10 cellular contexts compared by ENCODE assay signal in genomic region chr16:89426736-89427525, GRCh38.
A peak's percentile ranks its signal among the peaks of the same experiment; 100 is the strongest.
DNase-seq lines count a peak whose midpoint lies in the region; ATAC-seq and TF ChIP-seq lines count a peak whose summit lies in the region.
"Had no signal": no experiment of that assay in that cellular context is flagged by ENCODE, and none has a peak within 500 bp of the region (broad histone marks: within the 10 kb centered on the region; RNA-seq: fewer than 3 reads in every experiment).

No MANE protein-coding gene starts in this region.

- no peak overlapping the region for H3K4me3 Mint-ChIP-seq in osteocyte (ENCODE audit: unreplicated experiment)

- TF ChIP-seq CTCF in brain microvascular endothelial cell (IDR thresholded peaks at IDR 0.05; ENCODE audit: low read depth, low read length, missing control alignments) (no peak), osteocyte (IDR thresholded peaks at IDR 0.05) (no peak)

- peak overlapping the region; percentile 12 for H3K27ac Mint-ChIP-seq in osteocyte (ENCODE audit: unreplicated experiment)

- no peaks in the 10 kb centered on the region for H3K27me3 ChIP-seq in brain microvascular endothelial cell (replicated peaks)

- ATAC-seq in esophagus mucosa (no peak), GM18907 (IDR thresholded peaks at IDR 0.05; ENCODE audit: unreplicated experiment) (no peak), HG03135 (IDR thresholded peaks at IDR 0.05; ENCODE audit: unreplicated experiment) (no peak)

- peaks cover 5% of the 10 kb centered on the region for H3K36me3 ChIP-seq in brain microvascular endothelial cell (replicated peaks)

- in situ Hi-C loops in brain microvascular endothelial cell (cut with HindIII; ENCODE audit: low pct_ligation_motif_present, low sequenced_read_pairs): no loop called here

- no peaks in the 10 kb centered on the region for H3K9me3 Mint-ChIP-seq in osteocyte (ENCODE audit: unreplicated experiment)

- DNase-seq in COLO829 (ENCODE audit: low spot score) (peak; percentile 41), M059J (ENCODE audit: low read depth) (peak; percentile 66), brain microvascular endothelial cell (peak; percentile 30), osteocyte (ENCODE audit: extremely low spot score, unreplicated experiment) (no peak)
- DNase-seq: NCI-H1694 treated with DMSO at 0.1 percent for 48 hours, NCI-H82, SHP77 treated with DMSO at 0.1 percent for 48 hours had no signal

- no peak overlapping the region for H3K4me3 ChIP-seq in brain microvascular endothelial cell (ENCODE audit: low read depth, low read length)

- H3K27me3 Mint-ChIP-seq in osteocyte (ENCODE audit: unreplicated experiment): no peaks in the 10 kb centered on the region

- peaks cover 4% of the 10 kb centered on the region for H3K36me3 Mint-ChIP-seq in osteocyte (ENCODE audit: unreplicated experiment)

- peaks cover 45% of the 10 kb centered on the region for H3K4me1 Mint-ChIP-seq in osteocyte (ENCODE audit: unreplicated experiment)

- peak overlapping the region; percentile 22 for H3K27ac ChIP-seq in brain microvascular endothelial cell
